In the genomic region with DNA sequence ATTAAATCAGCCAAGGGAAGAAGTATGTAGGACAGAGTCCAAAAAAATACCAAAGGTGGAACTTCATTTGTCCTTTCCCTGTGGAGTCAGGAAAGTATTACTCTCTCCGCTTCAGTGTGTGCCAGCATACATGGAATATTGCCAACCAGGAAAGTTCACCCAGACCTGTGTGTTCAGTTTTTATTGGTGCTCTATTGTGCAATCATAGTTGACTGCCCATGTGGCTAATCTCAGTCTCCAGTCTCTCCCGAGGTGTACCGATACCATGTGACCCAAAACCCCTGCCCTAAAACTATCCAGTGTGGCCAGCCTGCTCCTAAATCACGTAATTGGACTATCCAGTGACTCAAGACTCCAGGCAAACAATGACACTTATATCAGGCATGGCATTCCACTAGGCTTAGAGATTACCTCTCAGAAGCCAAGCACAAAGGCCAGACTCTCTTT, we compare ENCODE assay signal across 10 cellular contexts. TPM values are rescaled to one million over a fixed set of nuclear protein-coding genes. Genes with fewer than 3 reads are reported as not detected.
DNase-seq lines count a peak whose midpoint lies in the region; ATAC-seq and TF ChIP-seq lines count a peak whose summit lies in the region.
"Had no signal": no experiment of that assay in that cellular context is flagged by ENCODE, and none has a peak within 500 bp of the region (broad histone marks: within the 10 kb centered on the region; RNA-seq: fewer than 3 reads in every experiment).

No MANE protein-coding gene starts in this region.

- TF ChIP-seq CTCF in mammary epithelial cell (conservative IDR thresholded peaks at IDR 0.05 in 1 of 2, IDR thresholded peaks at IDR 0.05 in 1 of 2; ENCODE audit: extremely low read depth in 1 of 2, insufficient read depth in 1 of 2, low read depth in 1 of 2, low read length in 2 of 2), result no peak
- no peak for TF ChIP-seq CTCF in upper lobe of right lung (IDR thresholded peaks at IDR 0.05)
- no peak for TF ChIP-seq CTCF in spleen (IDR thresholded peaks at IDR 0.05 in 8 of 11, conservative IDR thresholded peaks at IDR 0.05 in 3 of 11)

- H3K27me3 ChIP-seq in mammary epithelial cell (ENCODE audit: insufficient read depth, low read length) (no peaks in the 10 kb centered on the region), upper lobe of right lung (no peaks in the 10 kb centered on the region), spleen (replicated peaks in 1 of 7) (no peaks in the 10 kb centered on the region)

- H3K36me3 Mint-ChIP-seq in activated T-helper 1 cell treated with anti-CD3 and anti-CD28 coated beads, Interleukin-12 subunit alpha, Interleukin-12 subunit beta, Interleukin-2, Interleukin-4 antibody, amounts not matched to agents 30 ng/mL and 10 ng/mL and 1 ng/mL, durations not matched to agents 14 hours and 24 hours and 36 hours (ENCODE audit: low read depth), result peaks cover 52% of the 10 kb centered on the region

- CTCF ChIA-PET in mammary epithelial cell (lab: Charles Lee; ENCODE audit: low non-redundant PET), result no interaction called here

- DNase-seq in SIG-M5 treated with dmso at 0.1 percent for 504 hours (lab: John Stamatoyannopoulos, UW; ENCODE audit: unreplicated experiment), result peak; percentile 59
- no peak for DNase-seq in SIG-M5 (lab: John Stamatoyannopoulos, UW)
- peak; percentile 98 for DNase-seq in mammary epithelial cell
- peak; percentile 87 for DNase-seq in left lobe of liver (ENCODE audit: low spot score)
- no peak for DNase-seq in upper lobe of right lung
- no peak for DNase-seq in spleen
- no peak for DNase-seq in activated T-helper 1 cell treated with anti-CD3 and anti-CD28 coated beads, Interleukin-12 subunit alpha, Interleukin-12 subunit beta, Interleukin-2, Interleukin-4 antibody, amounts not matched to agents 30 ng/mL and 10 ng/mL and 1 ng/mL, durations not matched to agents 14 hours and 24 hours and 36 hours (ENCODE audit: low spot score)
- DNase-seq: 8988T; effector memory CD8-positive, alpha-beta T cell had no signal

- peak overlapping the region; percentile 12 for H3K4me2 ChIP-seq in mammary epithelial cell (ENCODE audit: insufficient read depth, low read depth, low read length)

- ATAC-seq in left lobe of liver (peak; percentile 93), upper lobe of right lung (peak; percentile 97), GM18517 (IDR thresholded peaks at IDR 0.05; ENCODE audit: unreplicated experiment) (no peak)
- ATAC-seq: effector memory CD8-positive, alpha-beta T cell had no signal

- peaks cover 16% of the 10 kb centered on the region for H3K4me1 ChIP-seq in mammary epithelial cell (ENCODE audit: insufficient read depth, low read length)
- H3K4me1 ChIP-seq in upper lobe of right lung, result peaks cover 10% of the 10 kb centered on the region
- H3K4me1 ChIP-seq in spleen, result no peaks in the 10 kb centered on the region

- no peak overlapping the region for H3K4me3 Mint-ChIP-seq in activated T-helper 1 cell treated with anti-CD3 and anti-CD28 coated beads, Interleukin-12 subunit alpha, Interleukin-12 subunit beta, Interleukin-2, Interleukin-4 antibody, amounts not matched to agents 30 ng/mL and 10 ng/mL and 1 ng/mL, durations not matched to agents 14 hours and 24 hours and 36 hours
- H3K4me3 Mint-ChIP-seq: effector memory CD8-positive, alpha-beta T cell had no signal

- H3K36me3 ChIP-seq in mammary epithelial cell (ENCODE audit: insufficient read depth, low read length) (peaks cover 14% of the 10 kb centered on the region), upper lobe of right lung (peaks cover 89% of the 10 kb centered on the region), spleen (peaks cover 0 to 100% (median 89%) of the 10 kb centered on the region in 6 donors)

- no peaks in the 10 kb centered on the region for H3K9me3 ChIP-seq in mammary epithelial cell (replicated peaks; ENCODE audit: insufficient read depth, low read length)
- no peaks in the 10 kb centered on the region for H3K9me3 ChIP-seq in upper lobe of right lung
- H3K9me3 ChIP-seq in spleen, result no peaks in the 10 kb centered on the region

- WGBS in mammary epithelial cell (ENCODE audit: low coverage, missing lambda C conversion rate), result 18% methylated on average over 4 of the region's 4 CpGs
- 90 to 96% (median 92%) methylated on average over 4 of the region's 4 CpGs for WGBS in spleen, 5 donors

- H3K4me3 ChIP-seq in mammary epithelial cell (replicated peaks in 1 of 3; ENCODE audit: insufficient read depth in 1 of 3, low read depth in 2 of 3, low read length in 3 of 3) (no peak overlapping the region), upper lobe of right lung (no peak overlapping the region), spleen (no peak overlapping the region)

- no TSS peak for BruUV-seq in mammary epithelial cell (replicated peaks; lab: Mats Ljungman, UMichigan)

- peak overlapping the region; percentile 72 for H3K27ac ChIP-seq in mammary epithelial cell (ENCODE audit: insufficient read depth, low read depth, low read length)
- H3K27ac ChIP-seq in upper lobe of right lung, result no peak overlapping the region
- no peak overlapping the region for H3K27ac ChIP-seq in spleen

- H3K9ac ChIP-seq in mammary epithelial cell (ENCODE audit: insufficient read depth, low read length), result no peak overlapping the region

- in situ Hi-C loops in mammary epithelial cell (cut with MboI; ENCODE audit: low sequenced_read_pairs in 2 of 2), result no loop called here

- no peaks in the 10 kb centered on the region for H3K9me3 Mint-ChIP-seq in activated T-helper 1 cell treated with anti-CD3 and anti-CD28 coated beads, Interleukin-12 subunit alpha, Interleukin-12 subunit beta, Interleukin-2, Interleukin-4 antibody, amounts not matched to agents 30 ng/mL and 10 ng/mL and 1 ng/mL, durations not matched to agents 14 hours and 24 hours and 36 hours
- H3K9me3 Mint-ChIP-seq: effector memory CD8-positive, alpha-beta T cell had no signal

- dilution Hi-C loops in mammary epithelial cell (cut with HindIII; ENCODE audit: low sequenced_read_pairs), result no loop called here

- peaks cover 3% of the 10 kb centered on the region for H3K79me2 ChIP-seq in mammary epithelial cell (ENCODE audit: insufficient read depth, low read length)

- H4K20me1 ChIP-seq in mammary epithelial cell (ENCODE audit: insufficient read depth, low read length), result no peaks in the 10 kb centered on the region

- H3K4me1 Mint-ChIP-seq in activated T-helper 1 cell treated with anti-CD3 and anti-CD28 coated beads, Interleukin-12 subunit alpha, Interleukin-12 subunit beta, Interleukin-2, Interleukin-4 antibody, amounts not matched to agents 30 ng/mL and 10 ng/mL and 1 ng/mL, durations not matched to agents 14 hours and 24 hours and 36 hours (ENCODE audit: low read depth), result no peaks in the 10 kb centered on the region

- no peak for TF ChIP-seq POLR2A in spleen (IDR thresholded peaks at IDR 0.05)

- no peaks in the 10 kb centered on the region for H3K27me3 Mint-ChIP-seq in activated T-helper 1 cell treated with anti-CD3 and anti-CD28 coated beads, Interleukin-12 subunit alpha, Interleukin-12 subunit beta, Interleukin-2, Interleukin-4 antibody, amounts not matched to agents 30 ng/mL and 10 ng/mL and 1 ng/mL, durations not matched to agents 14 hours and 24 hours and 36 hours (ENCODE audit: insufficient read depth)
- H3K27me3 Mint-ChIP-seq: effector memory CD8-positive, alpha-beta T cell had no signal

- intact Hi-C loops in mammary epithelial cell (cut with micrococcal nuclease), result loop anchor here (1.0 to 2.0 kb wide), 2 partner anchors 39 to 100 kb away; a partner anchor contains a TSS
- intact Hi-C loops in upper lobe of right lung (cut with DNase I), result no loop called here
- intact Hi-C loops in spleen (cut with DNase I; ENCODE audit: low total_unique reads), result no loop called here
- intact Hi-C loops in activated T-helper 1 cell treated with anti-CD3 and anti-CD28 coated beads, Interleukin-12 subunit alpha, Interleukin-12 subunit beta, Interleukin-2, Interleukin-4 antibody, amounts not matched to agents 30 ng/mL and 10 ng/mL and 1 ng/mL, durations not matched to agents 14 hours and 24 hours and 36 hours (cut with micrococcal nuclease), result no loop called here

- no peak overlapping the region for H2AFZ ChIP-seq in mammary epithelial cell (ENCODE audit: low read depth, low read length)

- H3K27ac Mint-ChIP-seq in activated T-helper 1 cell treated with anti-CD3 and anti-CD28 coated beads, Interleukin-12 subunit alpha, Interleukin-12 subunit beta, Interleukin-2, Interleukin-4 antibody, amounts not matched to agents 30 ng/mL and 10 ng/mL and 1 ng/mL, durations not matched to agents 14 hours and 24 hours and 36 hours, result no peak overlapping the region

RNA-seq across cellular contexts. Expression of a gene that starts 38.8 kb away (rescaled TPM):
- total RNA-seq in mammary epithelial cell (10 to 100 TPM; 29.8 to 47.2 TPM), left lobe of liver (24.3 TPM), upper lobe of right lung (45.0 TPM), spleen (10 to 100 TPM; 39.3 to 57.5 (median 46.2) TPM)
- polyA plus RNA-seq in mammary epithelial cell (23.8 TPM), spleen (10 to 100 TPM; 10.5 to 14.5 (median 14.5) TPM)
- polyA minus RNA-seq in mammary epithelial cell, result 33.1 TPM
- total RNA-seq in activated T-helper 1 cell treated with anti-CD3 and anti-CD28 coated beads, Interleukin-12 subunit alpha, Interleukin-12 subunit beta, Interleukin-2, Interleukin-4 antibody, amounts not matched to agents 30 ng/mL and 10 ng/mL and 1 ng/mL, durations not matched to agents 14 hours and 24 hours and 36 hours, result 36.2 and 37.6 TPM in 2 replicates

Comparison
In these comparisons a context has a peak if more than half of its experiments do, and no peak if none do; other contexts are left out.
1. DNase-seq: peak in SIG-M5 treated with dmso at 0.1 percent for 504 hours (single experiment), mammary epithelial cell (single experiment) and left lobe of liver (single experiment); none in SIG-M5 (single experiment), upper lobe of right lung (single experiment), spleen (single experiment) and activated T-helper 1 cell treated with anti-CD3 and anti-CD28 coated beads, Interleukin-12 subunit alpha, Interleukin-12 subunit beta, Interleukin-2, Interleukin-4 antibody, amounts not matched to agents 30 ng/mL and 10 ng/mL and 1 ng/mL, durations not matched to agents 14 hours and 24 hours and 36 hours (single experiment).